ENCODE assay signal across 25 cellular contexts in genomic region chr3:31399270-31399669, GRCh38.
DNase-seq lines count a peak whose midpoint lies in the region; ATAC-seq, FAIRE-seq and TF ChIP-seq lines count a peak whose summit lies in the region.
"Had no signal": no experiment of that assay in that cellular context is flagged by ENCODE, and none has a peak within 500 bp of the region (broad histone marks: within the 10 kb centered on the region; RNA-seq: fewer than 3 reads in every experiment).

No MANE protein-coding gene starts in this region.

- H3K9me3 ChIP-seq in CD8-positive, alpha-beta T cell (ENCODE audit: low read length): no peaks in the 10 kb centered on the region
- H3K9me3 ChIP-seq in GM12878 (replicated peaks; ENCODE audit: control insufficient read depth, insufficient read depth, low read length): no peaks in the 10 kb centered on the region
- H3K9me3 ChIP-seq: esophagus muscularis mucosa, left lung, Peyer's patch, tibial nerve had no signal

- no peaks in the 10 kb centered on the region for H3K36me3 Mint-ChIP-seq in CD8-positive, alpha-beta T cell

- H3K4me1 ChIP-seq in CD8-positive, alpha-beta T cell (ENCODE audit: insufficient read depth, low read length): peaks cover 13% of the 10 kb centered on the region
- peaks cover 4% of the 10 kb centered on the region; the same call in 1 of the 2 replicates for H3K4me1 ChIP-seq in GM12878 (ENCODE audit: control insufficient read depth, insufficient read depth, low read length)
- H3K4me1 ChIP-seq: esophagus muscularis mucosa, left lung, Peyer's patch, tibial nerve had no signal

- SMC1A ChIA-PET in GM12878 (lab: Charles Lee; ENCODE audit: uncharacterized antibody, unreplicated experiment): interaction anchor here (1.6 to 2.5 kb wide), 2 partner anchors 9 to 16 kb away, joined by 3 to 11 read pairs; no protein-coding TSS in a partner anchor

- no peak for DNase-seq in CD8-positive, alpha-beta T cell
- no peak for DNase-seq in GM12891 (ENCODE audit: insufficient read length, low spot score)
- peak; percentile 67 for DNase-seq in NB4 (ENCODE audit: low read depth)
- DNase-seq in GM12878 (ENCODE audit: low read depth, low spot score): no peak
- DNase-seq in head of caudate nucleus: no peak
- DNase-seq in T1000 (lab: John Stamatoyannopoulos, UW): no peak
- DNase-seq in HCEC 1CT: no peak
- DNase-seq: activated CD4-positive, alpha-beta T cell treated with anti-CD3 and anti-CD28 coated beads, Interleukin-2, amount 50 U/mL, for 48 hours; activated T-cell treated with anti-CD3 and anti-CD28 coated beads, Interleukin-2, amount 50 U/mL, for 72 hours; amygdala; cerebellar nuclear complex; DMS153; effector CD4-positive, alpha-beta T cell; GM23248; KG1; left lung; NCI-H1417; NCI-H774; nucleus accumbens; Peyer's patch; stimulated activated CD4-positive, alpha-beta T cell treated with anti-CD3 and anti-CD28 coated beads, Interleukin-15, amount 100 ng/mL, for 24 hours had no signal

- CTCF ChIA-PET in CD8-positive, alpha-beta T cell (lab: Charles Lee): no interaction called here
- CTCF ChIA-PET in GM12878 (lab: Yijun Ruan, JAX): interaction anchor here (1.2 kb wide), 1 partner anchor 131 kb away, joined by 3 read pairs; no protein-coding TSS in a partner anchor

- H3K9me3 Mint-ChIP-seq in CD8-positive, alpha-beta T cell: peaks cover 2% of the 10 kb centered on the region

- intact Hi-C loops in CD8-positive, alpha-beta T cell (cut with DNase I, micrococcal nuclease): no loop called here
- intact Hi-C loops in GM12878 (cut with micrococcal nuclease; ENCODE audit: unreplicated experiment) (no loop called here), head of caudate nucleus (cut with DNase I) (no loop called here)

- no peak for ATAC-seq in CD8-positive, alpha-beta T cell
- ATAC-seq in GM12878 (peak; percentile 35; the same call in 2 of the 3 replicates), GM21528 (IDR thresholded peaks at IDR 0.05; ENCODE audit: low FRiP score, unreplicated experiment) (no peak)
- ATAC-seq: activated T-cell treated with anti-CD3 and anti-CD28 coated beads, Interleukin-2, amount 50 U/mL, for 72 hours; left lung; SK-N-SH treated with all-trans-retinoic acid at 6 μM for 48 hours had no signal

- no peaks in the 10 kb centered on the region for H3K27me3 ChIP-seq in CD8-positive, alpha-beta T cell (ENCODE audit: insufficient read depth, low read length)
- H3K27me3 ChIP-seq in GM12878 (replicated peaks in 1 of 2; ENCODE audit: control insufficient read depth in 2 of 2, insufficient read depth in 2 of 2, low read length in 1 of 2): no peaks in the 10 kb centered on the region
- H3K27me3 ChIP-seq: esophagus muscularis mucosa, left lung, Peyer's patch, tibial nerve had no signal

- H4K20me1 ChIP-seq in GM12878 (ENCODE audit: control insufficient read depth, insufficient read depth): no peaks in the 10 kb centered on the region

- no peak for TF ChIP-seq CTCF in CD8-positive, alpha-beta T cell (IDR thresholded peaks at IDR 0.05)
- TF ChIP-seq CTCF in NB4 (IDR thresholded peaks at IDR 0.05; ENCODE audit: low read depth, low read length): no peak
- TF ChIP-seq CTCF in GM12878 (IDR thresholded peaks at IDR 0.05 in 2 of 3, conservative IDR thresholded peaks at IDR 0.05 in 1 of 3; ENCODE audit: control insufficient read depth in 2 of 3, extremely low read depth in 1 of 3, insufficient read depth in 1 of 3, low read depth in 3 of 3, low read length in 3 of 3): no peak

- H2AFZ ChIP-seq in GM12878 (ENCODE audit: control insufficient read depth, low read depth, low read length): no peak overlapping the region
- H2AFZ ChIP-seq: GM23248 had no signal

- peak overlapping the region; percentile 8 for H3K27ac Mint-ChIP-seq in CD8-positive, alpha-beta T cell
- H3K27ac Mint-ChIP-seq: activated T-cell treated with anti-CD3 and anti-CD28 coated beads, Interleukin-2, amount 50 U/mL, for 72 hours had no signal

- H3K27me3 Mint-ChIP-seq in CD8-positive, alpha-beta T cell (ENCODE audit: low read depth): no peaks in the 10 kb centered on the region

- no peak overlapping the region for H3K27ac ChIP-seq in CD8-positive, alpha-beta T cell (ENCODE audit: low read depth, low read length)
- no peak overlapping the region for H3K27ac ChIP-seq in GM12878 (ENCODE audit: control insufficient read depth, insufficient read depth)
- H3K27ac ChIP-seq: esophagus muscularis mucosa, GM23248, left lung, Peyer's patch, tibial nerve had no signal

- POLR2A ChIA-PET in CD8-positive, alpha-beta T cell (lab: Charles Lee): interaction anchor here (1.4 kb wide), 1 partner anchor 22 kb away, joined by 3 read pairs; no protein-coding TSS in a partner anchor
- POLR2A ChIA-PET in GM12878 (lab: Charles Lee): no interaction called here

- RAD21 ChIA-PET in GM12878 (lab: Charles Lee; ENCODE audit: unreplicated experiment): no interaction called here

- WGBS in GM12878 (ENCODE audit: insufficient coverage, insufficient replicate concordance, low lambda C conversion rate, missing lambda C conversion rate): 0% methylated on average over 1 of the region's 1 CpG

- H3K4me1 Mint-ChIP-seq in CD8-positive, alpha-beta T cell (ENCODE audit: low read depth): peaks cover 29% of the 10 kb centered on the region

- TF ChIP-seq POLR2A in GM12891 (IDR thresholded peaks at IDR 0.05; ENCODE audit: low read depth, low read length) (no peak), NB4 (IDR thresholded peaks at IDR 0.05; ENCODE audit: extremely low read depth, insufficient read length) (no peak), GM12878 (IDR thresholded peaks at IDR 0.05; ENCODE audit: low read depth, low read length) (no peak)

- no peaks in the 10 kb centered on the region for H3K36me3 ChIP-seq in CD8-positive, alpha-beta T cell (ENCODE audit: insufficient read depth, low read length)
- H3K36me3 ChIP-seq in GM12878 (ENCODE audit: control insufficient read depth in 2 of 2, insufficient read depth in 2 of 2, low read length in 1 of 2): no peaks in the 10 kb centered on the region
- H3K36me3 ChIP-seq: esophagus muscularis mucosa, left lung, Peyer's patch, tibial nerve had no signal

- no peak overlapping the region for H3K4me3 Mint-ChIP-seq in CD8-positive, alpha-beta T cell
- H3K4me3 Mint-ChIP-seq: activated T-cell treated with anti-CD3 and anti-CD28 coated beads, Interleukin-2, amount 50 U/mL, for 72 hours had no signal

- FAIRE-seq in GM12891 (lab: Jason Lieb, UNC): peak; percentile 55
- FAIRE-seq in GM12878 (lab: Jason Lieb, UNC): no peak

- H3K4me2 ChIP-seq in GM12878 (ENCODE audit: control insufficient read depth, insufficient read depth): no peak overlapping the region

- no peak overlapping the region for H3K9ac ChIP-seq in GM12878 (ENCODE audit: control insufficient read depth, insufficient read depth, low read length)
- H3K9ac ChIP-seq: GM23248 had no signal

- TF ChIP-seq EP300 in GM12878 (IDR thresholded peaks at IDR 0.05; ENCODE audit: borderline replicate concordance in 1 of 2, control insufficient read depth in 1 of 2, low read depth in 2 of 2, low read length in 2 of 2): no peak

- no TSS peak for BruUV-seq in GM12878 (replicated peaks; lab: Mats Ljungman, UMichigan)

- in situ Hi-C loops in GM12878 (cut with MboI): no loop called here

- H3K79me2 ChIP-seq in GM12878 (ENCODE audit: control insufficient read depth, insufficient read depth, low read length): no peaks in the 10 kb centered on the region

- TF ChIP-seq RAD21 in GM12878 (IDR thresholded peaks at IDR 0.05; ENCODE audit: insufficient read depth, low read depth, low read length): no peak

- H3K4me3 ChIP-seq in CD8-positive, alpha-beta T cell (ENCODE audit: low read depth, low read length): no peak overlapping the region
- H3K4me3 ChIP-seq in NB4 (ENCODE audit: low read depth, low read length): no peak overlapping the region
- no peak overlapping the region for H3K4me3 ChIP-seq in GM12878
- H3K4me3 ChIP-seq: esophagus muscularis mucosa, GM23248, left lung, Peyer's patch, tibial nerve had no signal

TF ChIP-seq in GM12891, 5 proteins besides CTCF, POLR2A, EP300 and RAD21:
- TF ChIP-seq SPI1 (IDR thresholded peaks at IDR 0.05; ENCODE audit: low read depth, low read length) (peak; percentile 51; the same call in 1 of the 2 replicates), POLR2AphosphoS5 (IDR thresholded peaks at IDR 0.05; ENCODE audit: low read depth, low read length) (no peak), TAF1 (IDR thresholded peaks at IDR 0.05; ENCODE audit: low read depth, low read length) (no peak)

TF ChIP-seq in GM12878, 131 proteins besides CTCF, POLR2A, EP300 and RAD21:
- TF ChIP-seq RB1 (IDR thresholded peaks at IDR 0.05; ENCODE audit: borderline replicate concordance) (no peak), KLF5 (IDR thresholded peaks at IDR 0.05; ENCODE audit: partially characterized antibody) (no peak), HCFC1 (IDR thresholded peaks at IDR 0.05; ENCODE audit: low read length) (no peak), TCF3 (IDR thresholded peaks at IDR 0.05; ENCODE audit: borderline replicate concordance, insufficient read depth, low read depth, low read length) (no peak), GABPA (IDR thresholded peaks at IDR 0.05; ENCODE audit: low read depth) (no peak)
